Comparison of ENCODE assay signal across 1 cellular context in the genomic region with DNA sequence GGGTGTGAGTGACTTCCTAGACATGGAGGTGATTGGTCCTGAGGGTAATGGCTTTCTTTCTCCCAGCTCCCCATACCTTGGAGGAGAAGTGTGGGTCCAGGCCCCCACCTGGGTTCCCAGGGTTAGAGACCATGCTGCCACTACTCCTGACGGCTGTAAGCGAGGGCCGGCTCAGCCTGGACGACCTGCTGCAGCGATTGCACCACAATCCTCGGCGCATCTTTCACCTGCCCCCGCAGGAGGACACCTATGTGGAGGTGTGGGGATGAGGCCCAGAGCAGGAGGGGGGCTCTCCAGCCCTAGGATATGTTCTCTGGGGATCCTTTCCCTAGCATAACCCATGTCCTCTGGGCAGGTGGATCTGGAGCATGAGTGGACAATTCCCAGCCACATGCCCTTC.
TF ChIP-seq lines count a peak whose summit lies in the region.

No MANE protein-coding gene starts in this region.

TF ChIP-seq in HCT116, 20 proteins besides CTCF, POLR2A, EP300 and RAD21 (continued from another document):
- TF ChIP-seq SIN3A (IDR thresholded peaks at IDR 0.05; ENCODE audit: low read depth) (no peak), ZBTB33 (IDR thresholded peaks at IDR 0.05; ENCODE audit: extremely low read depth, insufficient replicate concordance, low read length) (no peak), ATF3 (IDR thresholded peaks at IDR 0.05) (no peak), ZFX (IDR thresholded peaks at IDR 0.05) (no peak), EGR1 (IDR thresholded peaks at IDR 0.05; ENCODE audit: low read depth) (no peak), POLR2AphosphoS5 (IDR thresholded peaks at IDR 0.05; ENCODE audit: low read depth, low read length) (no peak), SP1 (IDR thresholded peaks at IDR 0.05; ENCODE audit: low read depth) (no peak), YY1 (IDR thresholded peaks at IDR 0.05; ENCODE audit: extremely low read depth, insufficient replicate concordance, low read depth, low read length) (no peak)
